ENCODE assay signal across 14 cellular contexts in the genomic region with DNA sequence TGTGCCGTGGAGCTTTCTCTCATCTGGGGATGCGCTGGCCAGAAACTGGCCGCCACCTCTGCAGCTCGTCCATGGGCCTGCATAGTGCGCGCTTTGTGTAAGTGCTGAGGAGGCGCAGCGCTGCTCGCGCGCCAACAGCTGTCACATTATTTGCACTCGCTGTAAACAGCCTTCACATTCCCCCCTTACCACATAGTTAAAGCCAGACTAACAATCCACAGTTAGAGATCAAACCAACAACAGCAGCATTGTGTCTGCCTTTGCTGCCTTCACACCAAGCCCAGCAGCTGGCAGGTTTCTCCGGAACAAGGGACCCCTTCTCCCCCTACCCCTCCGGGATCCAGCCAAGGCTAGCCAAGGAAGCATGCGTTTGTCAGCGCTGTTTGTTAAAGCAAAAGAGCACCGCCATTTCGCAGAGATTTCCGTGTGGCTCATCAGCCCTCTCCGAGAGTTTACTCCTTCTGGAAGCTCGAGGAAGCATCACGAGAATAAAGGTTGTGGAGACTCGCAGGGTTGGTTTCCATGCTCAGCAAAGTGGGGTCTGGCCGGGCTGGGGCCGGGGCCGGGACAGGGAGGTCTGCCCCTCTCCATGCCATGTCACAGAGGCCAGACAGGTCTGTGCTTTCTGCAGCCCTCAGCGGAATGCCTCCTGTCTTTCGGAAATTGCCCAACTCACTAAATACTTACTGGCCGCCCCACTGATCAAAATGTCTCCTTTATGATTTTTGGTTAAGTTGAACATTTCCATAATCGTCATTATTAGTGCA. TPM values are rescaled to one million over a fixed set of nuclear protein-coding genes. Genes with fewer than 3 reads are reported as not detected.
DNase-seq lines count a peak whose midpoint lies in the region; ATAC-seq and TF ChIP-seq lines count a peak whose summit lies in the region.
"Had no signal": no experiment of that assay in that cellular context is flagged by ENCODE, and none has a peak within 500 bp of the region (broad histone marks: within the 10 kb centered on the region; RNA-seq: fewer than 3 reads in every experiment).

No MANE protein-coding gene starts in this region.

- no peaks in the 10 kb centered on the region for H3K9me3 Mint-ChIP-seq in activated T-cell treated with anti-CD3 and anti-CD28 coated beads, Interleukin-2, amount 50 U/mL, for 72 hours
- H3K9me3 Mint-ChIP-seq: stimulated activated naive CD8-positive, alpha-beta T cell treated with anti-CD3 and anti-CD28 coated beads, Interleukin-15, Interleukin-2, amounts not matched to agents 100 ng/mL and 50 ng/mL, for 24 hours; T-helper 2 cell treated with Interferon-gamma antibody and Interleukin-4, amounts not matched to agents 5 μg/mL and 100 μg/mL, for 36 hours had no signal

- peaks cover 0 to 9% of the 10 kb centered on the region in 2 donors for H3K36me3 Mint-ChIP-seq in activated T-cell treated with anti-CD3 and anti-CD28 coated beads, Interleukin-2, amount 50 U/mL, for 72 hours (ENCODE audit: insufficient read depth in 2 of 2)

- H3K27me3 Mint-ChIP-seq in activated T-cell treated with anti-CD3 and anti-CD28 coated beads, Interleukin-2, amount 50 U/mL, for 72 hours (ENCODE audit: low read depth) = peaks cover 45% of the 10 kb centered on the region
- H3K27me3 Mint-ChIP-seq: B cell; stimulated activated naive CD8-positive, alpha-beta T cell treated with anti-CD3 and anti-CD28 coated beads, Interleukin-15, Interleukin-2, amounts not matched to agents 100 ng/mL and 50 ng/mL, for 24 hours had no signal

- no peak for DNase-seq in activated T-cell treated with anti-CD3 and anti-CD28 coated beads, Interleukin-2, amount 50 U/mL, for 72 hours
- DNase-seq in activated T-cell treated with anti-CD3 and anti-CD28 coated beads, Interleukin-2, amount 50 U/mL, for 48 hours = no peak
- peak; percentile 79 for DNase-seq in midbrain (lab: John Stamatoyannopoulos, UW)
- no peak for DNase-seq in upper lobe of right lung
- DNase-seq in glomerular visceral epithelial cell (ENCODE audit: extremely low spot score) = no peak
- DNase-seq in stimulated activated CD4-positive, alpha-beta T cell treated with anti-CD3 and anti-CD28 coated beads, Interleukin-2, amount 100 ng/mL, for 48 hours = no peak
- DNase-seq: left colon, NCI-H2029 had no signal

- H3K4me1 Mint-ChIP-seq in activated T-cell treated with anti-CD3 and anti-CD28 coated beads, Interleukin-2, amount 50 U/mL, for 72 hours (ENCODE audit: low read depth) = peaks cover 66% of the 10 kb centered on the region

- H3K27ac ChIP-seq in cingulate gyrus (ENCODE audit: low read depth, low read length) = peak overlapping the region; percentile 3
- H3K27ac ChIP-seq in upper lobe of right lung = peak overlapping the region; percentile 24
- H3K27ac ChIP-seq: skin epidermis had no signal

- H3K27ac Mint-ChIP-seq in activated T-cell treated with anti-CD3 and anti-CD28 coated beads, Interleukin-2, amount 50 U/mL, for 72 hours = peak overlapping the region; percentile 57
- H3K27ac Mint-ChIP-seq: B cell; stimulated activated naive CD8-positive, alpha-beta T cell treated with anti-CD3 and anti-CD28 coated beads, Interleukin-15, Interleukin-2, amounts not matched to agents 100 ng/mL and 50 ng/mL, for 24 hours; T-helper 2 cell treated with Interferon-gamma antibody and Interleukin-4, amounts not matched to agents 5 μg/mL and 100 μg/mL, for 36 hours had no signal

- H3K4me1 ChIP-seq in upper lobe of right lung = peaks cover 14% of the 10 kb centered on the region

- H3K4me3 ChIP-seq in upper lobe of right lung = no peak overlapping the region
- H3K4me3 ChIP-seq: skin epidermis had no signal

- no peaks in the 10 kb centered on the region for H3K36me3 ChIP-seq in upper lobe of right lung

- no peak for TF ChIP-seq CTCF in upper lobe of right lung (IDR thresholded peaks at IDR 0.05)

- H3K4me3 Mint-ChIP-seq in activated T-cell treated with anti-CD3 and anti-CD28 coated beads, Interleukin-2, amount 50 U/mL, for 72 hours = peak overlapping the region in 1 of 2 donors; percentile 29
- H3K4me3 Mint-ChIP-seq: B cell; stimulated activated naive CD8-positive, alpha-beta T cell treated with anti-CD3 and anti-CD28 coated beads, Interleukin-15, Interleukin-2, amounts not matched to agents 100 ng/mL and 50 ng/mL, for 24 hours had no signal

- H3K27me3 ChIP-seq in upper lobe of right lung = no peaks in the 10 kb centered on the region

- ATAC-seq in activated T-cell treated with anti-CD3 and anti-CD28 coated beads, Interleukin-2, amount 50 U/mL, for 72 hours (replicated peaks in 1 of 2) = no peak
- ATAC-seq in upper lobe of right lung = no peak
- ATAC-seq in GM21737 (IDR thresholded peaks at IDR 0.05; ENCODE audit: unreplicated experiment) = no peak
- ATAC-seq: left colon had no signal

- no peaks in the 10 kb centered on the region for H3K9me3 ChIP-seq in upper lobe of right lung

- intact Hi-C loops in upper lobe of right lung (cut with DNase I) = no loop called here

RNA-seq across cellular contexts. Expression of a gene that starts 11.0 kb away (rescaled TPM):
- total RNA-seq in activated T-cell treated with anti-CD3 and anti-CD28 coated beads, Interleukin-2, amount 50 U/mL, for 72 hours = 10 to 100 TPM; 53.5 to 65.5 TPM
- 26.1 TPM for total RNA-seq in upper lobe of right lung
